In the genomic region with DNA sequence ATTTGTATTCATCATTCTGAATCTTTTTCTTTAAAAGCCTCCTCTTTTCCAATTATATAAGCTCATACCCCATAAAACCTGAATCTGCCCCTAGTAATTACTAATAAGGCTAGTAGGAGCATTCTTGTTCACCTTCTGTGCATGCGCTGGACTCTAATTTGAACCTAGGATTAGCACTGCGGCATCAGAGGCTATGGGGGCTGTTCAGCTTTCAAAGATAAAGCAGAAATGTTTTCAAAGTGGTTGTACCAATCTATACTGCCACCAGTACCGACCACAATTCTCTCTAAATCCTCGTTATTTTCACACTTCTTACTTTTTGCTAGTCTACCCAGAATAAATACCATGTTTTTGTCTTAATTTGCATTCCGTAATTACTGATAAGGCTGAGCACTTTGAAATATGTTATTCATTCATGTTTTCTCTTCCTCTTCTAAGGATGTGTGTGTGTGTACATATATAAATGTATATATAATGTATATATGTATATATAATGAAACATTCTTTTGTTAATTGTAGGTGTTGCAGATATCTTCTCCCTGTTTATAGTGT, we compare ENCODE assay signal across 1 cellular context.
TF ChIP-seq lines count a peak whose summit lies in the region.

No MANE protein-coding gene starts in this region.

TF ChIP-seq in GM23338, 12 proteins besides CTCF, POLR2A, EP300 and RAD21 (continued from another document):
- TF ChIP-seq NANOG (IDR thresholded peaks at IDR 0.05; ENCODE audit: borderline replicate concordance), result no peak
- no peak for TF ChIP-seq ZNF114 (CRISPR knock-in tag; IDR thresholded peaks at IDR 0.05)
- no peak for TF ChIP-seq ZNF462 (CRISPR knock-in tag; IDR thresholded peaks at IDR 0.05)
- TF ChIP-seq POLR2AphosphoS5 (IDR thresholded peaks at IDR 0.05; ENCODE audit: low read depth), result no peak
TF ChIP-seq in GM23338: peak in this region for 0.
